ENCODE assay signal across 10 cellular contexts in the genomic region with DNA sequence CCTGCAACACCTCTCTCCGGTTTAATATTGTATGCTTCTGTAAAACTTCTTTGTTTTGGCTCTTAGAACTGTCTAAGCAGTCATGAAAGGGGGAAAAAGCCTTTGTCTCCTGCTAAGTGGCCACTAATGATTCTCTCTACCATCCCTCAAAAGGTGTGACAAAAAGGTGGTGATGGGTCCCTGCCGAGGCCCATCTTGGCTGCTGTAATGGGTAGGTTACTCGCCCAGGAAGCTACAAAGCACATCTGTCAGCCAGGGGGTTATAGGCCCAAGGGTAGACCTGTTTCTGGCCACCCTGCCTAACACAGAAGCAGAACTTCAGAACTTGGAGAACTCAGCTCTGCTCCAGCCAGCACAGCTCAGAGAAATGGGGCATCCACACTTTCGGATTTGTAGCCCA. TPM values are rescaled to one million over a fixed set of nuclear protein-coding genes. Genes with fewer than 3 reads are reported as not detected.
DNase-seq lines count a peak whose midpoint lies in the region; ATAC-seq and TF ChIP-seq lines count a peak whose summit lies in the region.
"Had no signal": no experiment of that assay in that cellular context is flagged by ENCODE, and none has a peak within 500 bp of the region (broad histone marks: within the 10 kb centered on the region; RNA-seq: fewer than 3 reads in every experiment).

No MANE protein-coding gene starts in this region.

- peaks cover 44% of the 10 kb centered on the region for H3K79me2 ChIP-seq in PC-9 (ENCODE audit: low read depth)

- peak in 1 of 3 donors; percentile 16 for DNase-seq in CD4-positive, CD25-positive, alpha-beta regulatory T cell
- DNase-seq in PC-9 (no peak), endothelial cell (ENCODE audit: low spot score) (no peak), NCI-H146 (lab: John Stamatoyannopoulos, UW) (no peak), SIG-M5 (lab: John Stamatoyannopoulos, UW) (no peak), HUDEP-2 (lab: John Stamatoyannopoulos, UW; ENCODE audit: unreplicated experiment in 76 of 76) (no peak)

- BruUV-seq in PC-9 (replicated peaks; lab: Mats Ljungman, UMichigan): TSS peak; percentile 37

- no peak overlapping the region for H3K27ac ChIP-seq in CD4-positive, CD25-positive, alpha-beta regulatory T cell (ENCODE audit: insufficient read depth, low read length, poor library complexity, severe bottlenecking)
- H3K27ac ChIP-seq in PC-9 (no peak overlapping the region), neutrophil (no peak overlapping the region)

- H3K9me3 Mint-ChIP-seq in CD4-positive, CD25-positive, alpha-beta regulatory T cell: no peaks in the 10 kb centered on the region
- no peaks in the 10 kb centered on the region for H3K9me3 Mint-ChIP-seq in endothelial cell (ENCODE audit: unreplicated experiment)

- peaks cover 8% of the 10 kb centered on the region; the same call in 1 of the 2 replicates for H3F3A ChIP-seq in PC-9 (ENCODE audit: insufficient read depth, low read depth)

- intact Hi-C loops in PC-9 (cut with micrococcal nuclease; ENCODE audit: unreplicated experiment): no loop called here

- H2AFZ ChIP-seq in PC-9: peak overlapping the region; percentile 70; the same call in 1 of the 2 replicates

- H3K27me3 ChIP-seq in CD4-positive, CD25-positive, alpha-beta regulatory T cell (ENCODE audit: control insufficient read depth, insufficient read depth, low read length): peaks cover under 1% of the 10 kb centered on the region
- H3K27me3 ChIP-seq in PC-9 (ENCODE audit: insufficient read depth, low read depth) (no peaks in the 10 kb centered on the region), neutrophil (peaks cover 44% of the 10 kb centered on the region)

- H3K4me3 Mint-ChIP-seq in CD4-positive, CD25-positive, alpha-beta regulatory T cell: peak overlapping the region; percentile 92 to 94 (median 92)
- H3K4me3 Mint-ChIP-seq in endothelial cell (ENCODE audit: unreplicated experiment): peak overlapping the region; percentile 98

- TF ChIP-seq CTCF in PC-9 (conservative IDR thresholded peaks at IDR 0.05): no peak
- TF ChIP-seq CTCF in endothelial cell (IDR thresholded peaks at IDR 0.05; ENCODE audit: unreplicated experiment): no peak
- TF ChIP-seq CTCF in neutrophil (IDR thresholded peaks at IDR 0.05): no peak

- H3K36me3 ChIP-seq in CD4-positive, CD25-positive, alpha-beta regulatory T cell (ENCODE audit: control insufficient read depth, insufficient read depth, low read length): no peaks in the 10 kb centered on the region
- no peaks in the 10 kb centered on the region for H3K36me3 ChIP-seq in PC-9 (ENCODE audit: low read depth)
- H3K36me3 ChIP-seq in neutrophil: no peaks in the 10 kb centered on the region

- POLR2A ChIA-PET in PC-9 (lab: Charles Lee; ENCODE audit: unreplicated experiment): interaction anchor here (0.5 kb wide), 1 partner anchor 16 kb away, joined by 3 read pairs; no protein-coding TSS in a partner anchor

- H3K4me2 ChIP-seq in PC-9: peak overlapping the region; percentile 86

- H3K4me1 Mint-ChIP-seq in CD4-positive, CD25-positive, alpha-beta regulatory T cell: peaks cover 11 to 38% (median 23%) of the 10 kb centered on the region in 4 donors
- H3K4me1 Mint-ChIP-seq in endothelial cell (ENCODE audit: unreplicated experiment): peaks cover 54% of the 10 kb centered on the region

- peaks cover 21% of the 10 kb centered on the region for H3K27me3 Mint-ChIP-seq in CD4-positive, CD25-positive, alpha-beta regulatory T cell
- H3K27me3 Mint-ChIP-seq in endothelial cell (ENCODE audit: unreplicated experiment): peaks cover 14% of the 10 kb centered on the region

- H3K4me3 ChIP-seq in CD4-positive, CD25-positive, alpha-beta regulatory T cell (ENCODE audit: low read depth, low read length): no peak overlapping the region
- H3K4me3 ChIP-seq in PC-9 (peak overlapping the region; percentile 75), neutrophil (ENCODE audit: low read depth in 1 of 2, low read length in 1 of 2) (peak overlapping the region; percentile 72 to 80)
- H3K4me3 ChIP-seq: mucosa of descending colon had no signal

- no peaks in the 10 kb centered on the region for H3K9me2 ChIP-seq in PC-9 (ENCODE audit: insufficient read depth)

- H3K36me3 Mint-ChIP-seq in CD4-positive, CD25-positive, alpha-beta regulatory T cell: peaks cover 5% of the 10 kb centered on the region
- peaks cover 3% of the 10 kb centered on the region for H3K36me3 Mint-ChIP-seq in endothelial cell (ENCODE audit: low read depth, unreplicated experiment)

- H3K4me1 ChIP-seq in CD4-positive, CD25-positive, alpha-beta regulatory T cell (ENCODE audit: control insufficient read depth, insufficient read depth, low read length, poor library complexity, severe bottlenecking): peaks cover 22% of the 10 kb centered on the region
- H3K4me1 ChIP-seq in PC-9 (replicated peaks; ENCODE audit: insufficient read depth) (peaks cover 11% of the 10 kb centered on the region), neutrophil (ENCODE audit: control insufficient read depth in 1 of 2, insufficient read depth in 1 of 2, low read depth in 1 of 2, low read length in 1 of 2) (peaks cover 22 to 27% of the 10 kb centered on the region in 2 experiments)

- no peaks in the 10 kb centered on the region for H4K20me1 ChIP-seq in PC-9 (ENCODE audit: insufficient read depth)

- no peaks in the 10 kb centered on the region for H3K9me3 ChIP-seq in CD4-positive, CD25-positive, alpha-beta regulatory T cell (ENCODE audit: control insufficient read depth in 2 of 2, low read length in 2 of 2)
- H3K9me3 ChIP-seq in PC-9 (ENCODE audit: insufficient read depth, low read depth) (no peaks in the 10 kb centered on the region), neutrophil (no peaks in the 10 kb centered on the region)
- H3K9me3 ChIP-seq: mucosa of descending colon had no signal

- CTCF ChIA-PET in PC-9 (lab: Charles Lee): no interaction called here

- peak overlapping the region in 1 of 3 donors; percentile 58 for H3K27ac Mint-ChIP-seq in CD4-positive, CD25-positive, alpha-beta regulatory T cell
- H3K27ac Mint-ChIP-seq in endothelial cell (ENCODE audit: unreplicated experiment): peak overlapping the region; percentile 50

- no peak for ATAC-seq in CD4-positive, CD25-positive, alpha-beta regulatory T cell (ENCODE audit: low read depth in 2 of 2)
- no peak for ATAC-seq in GM19023 (IDR thresholded peaks at IDR 0.05; ENCODE audit: unreplicated experiment)
- ATAC-seq: mucosa of descending colon had no signal

RNA-seq across cellular contexts. Expression of a gene that starts 1.6 kb away (rescaled TPM):
- 16.9 TPM for total RNA-seq in CD4-positive, CD25-positive, alpha-beta regulatory T cell
- 1 to 10 TPM in 2 of 4 donors, under 1 TPM in 2; 0.70 to 1.3 (median 0.97) TPM for polyA plus RNA-seq in CD4-positive, CD25-positive, alpha-beta regulatory T cell
- 12.7 and 15.6 TPM in 2 replicates for total RNA-seq in PC-9 (2021)
- 55.3 TPM for total RNA-seq in endothelial cell (ENCODE audit: unreplicated experiment)

RNA-seq across cellular contexts. Expression of a gene that starts 1.9 kb away (rescaled TPM):
- not detected for total RNA-seq in CD4-positive, CD25-positive, alpha-beta regulatory T cell
- not detected for polyA plus RNA-seq in CD4-positive, CD25-positive, alpha-beta regulatory T cell
- total RNA-seq in PC-9 (2021): 1.5 and 1.6 TPM in 2 replicates
- 0.74 TPM for total RNA-seq in endothelial cell (ENCODE audit: unreplicated experiment)
- total RNA-seq: HT1080, mucosa of descending colon had no signal
